17 cellular contexts compared by ENCODE assay signal in genomic region chrX:69314436-69315348, GRCh38.
DNase-seq lines count a peak whose midpoint lies in the region; ATAC-seq and TF ChIP-seq lines count a peak whose summit lies in the region.
"Had no signal": no experiment of that assay in that cellular context is flagged by ENCODE, and none has a peak within 500 bp of the region (broad histone marks: within the 10 kb centered on the region; RNA-seq: fewer than 3 reads in every experiment).

No MANE protein-coding gene starts in this region.

- peak overlapping the region; percentile 42 for H2AFZ ChIP-seq in neural progenitor cell (replicated peaks)

- H3K27me3 Mint-ChIP-seq in glutamatergic neuron (ENCODE audit: unreplicated experiment) (peaks cover 8% of the 10 kb centered on the region), neural progenitor cell (ENCODE audit: insufficient read depth, low read depth) (peaks cover 10% of the 10 kb centered on the region)
- no peaks in the 10 kb centered on the region for H3K27me3 Mint-ChIP-seq in activated CD4-positive, alpha-beta T cell treated with anti-CD3 and anti-CD28 coated beads, Interleukin-2, amount 10 ng/mL, durations not matched to agents 24 days and 14 days

- H3K27me3 ChIP-seq in neural progenitor cell, result no peaks in the 10 kb centered on the region
- H3K27me3 ChIP-seq: Peyer's patch had no signal

- H3K79me2 ChIP-seq in neural progenitor cell (ENCODE audit: low read depth), result no peaks in the 10 kb centered on the region

- H3K27ac Mint-ChIP-seq in glutamatergic neuron (ENCODE audit: unreplicated experiment), result no peak overlapping the region
- H3K27ac Mint-ChIP-seq in neural progenitor cell, result no peak overlapping the region
- no peak overlapping the region for H3K27ac Mint-ChIP-seq in activated CD4-positive, alpha-beta T cell treated with anti-CD3 and anti-CD28 coated beads, Interleukin-2, amount 10 ng/mL, durations not matched to agents 24 days and 14 days
- H3K27ac Mint-ChIP-seq: activated CD8-positive, alpha-beta T cell treated with anti-CD3 and anti-CD28 coated beads, Interleukin-2, amount 10 ng/mL, durations not matched to agents 7 days and 5 days; activated T-helper 2 cell treated with anti-CD3 and anti-CD28 coated beads, Interferon-gamma antibody, Interleukin-2, Interleukin-4, amounts not matched to agents 10 μg/mL and 5 μg/mL and 100 μg/mL, durations not matched to agents 14 hours and 24 hours and 36 hours had no signal

- H3K9me3 Mint-ChIP-seq in glutamatergic neuron (ENCODE audit: unreplicated experiment), result peaks cover 5% of the 10 kb centered on the region
- H3K9me3 Mint-ChIP-seq in neural progenitor cell, result no peaks in the 10 kb centered on the region
- H3K9me3 Mint-ChIP-seq in activated CD4-positive, alpha-beta T cell treated with anti-CD3 and anti-CD28 coated beads, Interleukin-2, amount 10 ng/mL, durations not matched to agents 24 days and 14 days, result no peaks in the 10 kb centered on the region
- H3K9me3 Mint-ChIP-seq: activated T-helper 2 cell treated with anti-CD3 and anti-CD28 coated beads, Interferon-gamma antibody, Interleukin-2, Interleukin-4, amounts not matched to agents 10 μg/mL and 5 μg/mL and 100 μg/mL, durations not matched to agents 14 hours and 24 hours and 36 hours had no signal

- peaks cover 45% of the 10 kb centered on the region for H3K4me1 Mint-ChIP-seq in glutamatergic neuron (ENCODE audit: low read depth, unreplicated experiment)
- H3K4me1 Mint-ChIP-seq in neural progenitor cell, result peaks cover 51% of the 10 kb centered on the region
- no peaks in the 10 kb centered on the region for H3K4me1 Mint-ChIP-seq in activated CD4-positive, alpha-beta T cell treated with anti-CD3 and anti-CD28 coated beads, Interleukin-2, amount 10 ng/mL, durations not matched to agents 24 days and 14 days

- no peak overlapping the region for H3K4me3 ChIP-seq in neural progenitor cell
- H3K4me3 ChIP-seq: Peyer's patch, thoracic aorta had no signal

- ATAC-seq in HG02798 (IDR thresholded peaks at IDR 0.05; ENCODE audit: poor library complexity, unreplicated experiment), result no peak
- ATAC-seq: activated CD8-positive, alpha-beta T cell treated with anti-CD3 and anti-CD28 coated beads, Interleukin-2, amount 10 ng/mL, durations not matched to agents 7 days and 5 days had no signal

- no peak overlapping the region for H3K9ac ChIP-seq in neural progenitor cell

- H3K4me1 ChIP-seq in neural progenitor cell, result peaks cover 32% of the 10 kb centered on the region
- H3K4me1 ChIP-seq: Peyer's patch had no signal

- no peaks in the 10 kb centered on the region for H3F3A ChIP-seq in neural progenitor cell (ENCODE audit: low read depth)

- H3K4me2 ChIP-seq in neural progenitor cell, result no peak overlapping the region

- H3K9me3 ChIP-seq in neural progenitor cell (ENCODE audit: low read depth), result no peaks in the 10 kb centered on the region
- H3K9me3 ChIP-seq: Peyer's patch, thoracic aorta had no signal

- no peaks in the 10 kb centered on the region for H4K20me1 ChIP-seq in neural progenitor cell (ENCODE audit: low read depth)

- H3K27ac ChIP-seq in neural progenitor cell, result no peak overlapping the region
- H3K27ac ChIP-seq: HL-60, Peyer's patch, thoracic aorta had no signal

- peak; percentile 8 for DNase-seq in DMS79 (lab: John Stamatoyannopoulos, UW)
- DNase-seq in NCI-H1092 (lab: John Stamatoyannopoulos, UW), result peak; percentile 40
- DNase-seq in glutamatergic neuron, result peak; percentile 28
- peak; percentile 28 for DNase-seq in neural progenitor cell (ENCODE audit: low spot score)
- no peak for DNase-seq in globus pallidus (ENCODE audit: low spot score)
- no peak for DNase-seq in activated CD4-positive, alpha-beta T cell treated with anti-CD3 and anti-CD28 coated beads, Interleukin-2, amount 10 ng/mL, durations not matched to agents 24 days and 14 days
- DNase-seq: activated CD8-positive, alpha-beta T cell treated with anti-CD3 and anti-CD28 coated beads, Interleukin-2, amount 10 ng/mL, durations not matched to agents 7 days and 5 days; effector CD4-positive, alpha-beta T cell; kidney glomerular epithelial cell; NCI-H1105; NCI-H526; stimulated activated CD4-positive, alpha-beta T cell treated with anti-CD3 and anti-CD28 coated beads, Interleukin-4, amount 100 ng/mL, for 4 hours had no signal

- H3K36me3 ChIP-seq in neural progenitor cell, result no peaks in the 10 kb centered on the region
- H3K36me3 ChIP-seq: Peyer's patch, thoracic aorta had no signal

- no peaks in the 10 kb centered on the region for H3K36me3 Mint-ChIP-seq in glutamatergic neuron (ENCODE audit: unreplicated experiment)
- H3K36me3 Mint-ChIP-seq in neural progenitor cell, result no peaks in the 10 kb centered on the region
- H3K36me3 Mint-ChIP-seq in activated CD4-positive, alpha-beta T cell treated with anti-CD3 and anti-CD28 coated beads, Interleukin-2, amount 10 ng/mL, durations not matched to agents 24 days and 14 days (ENCODE audit: low read depth), result no peaks in the 10 kb centered on the region

- intact Hi-C loops in activated CD4-positive, alpha-beta T cell treated with anti-CD3 and anti-CD28 coated beads, Interleukin-2, amount 10 ng/mL, durations not matched to agents 24 days and 14 days (cut with micrococcal nuclease), result no loop called here

- H3K4me3 Mint-ChIP-seq in glutamatergic neuron (ENCODE audit: unreplicated experiment) (no peak overlapping the region), neural progenitor cell (no peak overlapping the region)
- no peak overlapping the region for H3K4me3 Mint-ChIP-seq in activated CD4-positive, alpha-beta T cell treated with anti-CD3 and anti-CD28 coated beads, Interleukin-2, amount 10 ng/mL, durations not matched to agents 24 days and 14 days
- H3K4me3 Mint-ChIP-seq: activated CD8-positive, alpha-beta T cell treated with anti-CD3 and anti-CD28 coated beads, Interleukin-2, amount 10 ng/mL, durations not matched to agents 7 days and 5 days had no signal

- TF ChIP-seq CTCF in glutamatergic neuron (IDR thresholded peaks at IDR 0.05; ENCODE audit: partially characterized antibody, unreplicated experiment) (no peak), neural progenitor cell (IDR thresholded peaks at IDR 0.05) (no peak)

Comparison
In these comparisons a context has a peak if more than half of its experiments do, and no peak if none do; other contexts are left out.
1. DNase-seq: peak in DMS79 (single experiment), NCI-H1092 (single experiment), glutamatergic neuron (single experiment) and neural progenitor cell (single experiment); none in globus pallidus (single experiment) and activated CD4-positive, alpha-beta T cell treated with anti-CD3 and anti-CD28 coated beads, Interleukin-2, amount 10 ng/mL, durations not matched to agents 24 days and 14 days (single experiment).